ENCODE assay signal across 29 cellular contexts in the genomic region with DNA sequence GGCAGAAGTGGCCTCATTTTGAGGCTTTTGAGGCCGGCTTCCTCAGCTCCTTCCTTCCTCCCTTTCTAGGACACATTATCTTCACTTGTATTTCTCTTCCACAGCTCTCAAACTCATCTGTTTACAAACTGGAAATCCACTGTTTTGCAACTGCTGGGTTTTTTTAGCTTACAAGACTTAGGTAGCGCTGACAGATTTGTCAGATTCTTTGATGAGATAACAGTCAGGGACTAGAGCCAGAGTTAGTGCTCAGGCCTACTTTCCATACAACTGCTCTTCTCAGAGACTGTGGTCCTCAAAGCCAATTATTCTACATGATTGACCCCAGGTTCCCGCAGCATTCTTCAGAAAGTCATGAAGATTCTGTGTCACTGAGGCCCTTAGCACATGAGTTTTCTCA. TPM values are rescaled to one million over a fixed set of nuclear protein-coding genes. Genes with fewer than 3 reads are reported as not detected.
"Had no signal": no experiment of that assay in that cellular context is flagged by ENCODE, and none has a peak within 500 bp of the region (broad histone marks: within the 10 kb centered on the region; RNA-seq: fewer than 3 reads in every experiment).

No MANE protein-coding gene starts in this region.

- H3K4me3 ChIP-seq: dorsolateral prefrontal cortex, gastrocnemius medialis, heart left ventricle, lower lobe of right lung, prostate gland, right atrium auricular region, smooth muscle cell, suprapubic skin, transverse colon, vagina had no signal

- ATAC-seq: esophagus mucosa; gastrocnemius medialis; heart left ventricle; left cardiac atrium; left ventricle myocardium superior; lower lobe of right lung; natural killer cell; sciatic nerve; stimulated activated naive CD8-positive, alpha-beta T cell treated with anti-CD3 and anti-CD28 coated beads, Interleukin-15, amount 100 ng/mL, for 72 hours had no signal

- DNase-seq: dorsolateral prefrontal cortex; effector CD4-positive, alpha-beta T cell; foreskin fibroblast; gastrocnemius medialis; heart left ventricle; hippocampal formation; left cardiac atrium; left ventricle myocardium superior; lower lobe of right lung; natural killer cell; stimulated activated CD4-positive, alpha-beta T cell treated with anti-CD3 and anti-CD28 coated beads, Interleukin-12 subunit alpha, Interleukin-12 subunit beta, amount 100 ng/mL, for 4 hours; stimulated activated CD4-positive, alpha-beta T cell treated with anti-CD3 and anti-CD28 coated beads, Interleukin-1b, Interleukin-23, amount 100 ng/mL, for 48 hours; stimulated activated CD4-positive, alpha-beta T cell treated with anti-CD3 and anti-CD28 coated beads, Interleukin-4, amount 100 ng/mL, for 1 hour; stimulated activated CD8-positive, alpha-beta memory T cell treated with anti-CD3 and anti-CD28 coated beads, Interleukin-4, amount 100 ng/mL, for 48 hours; stimulated activated naive CD4-positive, alpha-beta T cell; stimulated activated naive CD8-positive, alpha-beta T cell treated with anti-CD3 and anti-CD28 coated beads, Interleukin-15, amount 100 ng/mL, for 72 hours; transverse colon had no signal

- H3K27me3 ChIP-seq: gastrocnemius medialis, right atrium auricular region, transverse colon, vagina had no signal

- H3K4me1 ChIP-seq: gastrocnemius medialis, prostate gland, right atrium auricular region, vagina had no signal

- H3K9me3 ChIP-seq: gastrocnemius medialis, heart left ventricle, lower lobe of right lung, neutrophil, prostate gland, right atrium auricular region, suprapubic skin, transverse colon, vagina had no signal

- H3K36me3 ChIP-seq: gastrocnemius medialis, heart left ventricle, lower lobe of right lung, neutrophil, prostate gland, right atrium auricular region, suprapubic skin, transverse colon, vagina had no signal

- H3K4me2 ChIP-seq: smooth muscle cell had no signal

- H3K27ac ChIP-seq: dorsolateral prefrontal cortex, epithelial cell of prostate, gastrocnemius medialis, heart left ventricle, lower lobe of right lung, neutrophil, prostate gland, right atrium auricular region, suprapubic skin, transverse colon, vagina had no signal

RNA-seq across cellular contexts. Expression of a gene that starts 10.8 kb away (rescaled TPM):
- total RNA-seq: esophagus mucosa, heart left ventricle, kidney epithelial cell, left cardiac atrium, left ventricle myocardium superior, mononuclear cell, natural killer cell, right atrium auricular region, sciatic nerve, smooth muscle cell, ureter had no signal
- polyA plus RNA-seq: smooth muscle cell had no signal
